Comparison of ENCODE assay signal across 1 cellular context in the genomic region with DNA sequence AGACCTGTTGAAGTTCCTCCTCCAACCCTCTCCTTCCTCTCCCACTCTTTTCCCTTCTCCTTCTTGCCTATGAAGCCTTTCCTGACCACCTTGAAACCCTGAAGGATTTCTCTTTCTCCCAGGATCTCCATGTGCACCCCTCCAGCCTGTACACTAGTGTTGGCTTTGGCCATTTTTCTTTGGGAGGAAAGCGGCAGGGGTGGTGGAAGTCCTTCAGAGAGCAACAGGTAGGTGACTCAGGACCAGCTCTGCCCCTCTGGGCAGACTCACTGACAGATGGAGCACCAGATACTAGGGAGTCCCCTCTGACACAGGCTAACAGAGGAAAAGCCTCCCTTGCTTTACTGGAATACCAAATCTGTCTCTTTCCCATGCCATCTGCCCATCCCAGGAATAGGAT.
TF ChIP-seq lines count a peak whose summit lies in the region.

No MANE protein-coding gene starts in this region.

TF ChIP-seq in HEK293, 187 proteins besides CTCF, POLR2A, EP300 and RAD21 (continued from another document):
- TF ChIP-seq, protein P1, sequence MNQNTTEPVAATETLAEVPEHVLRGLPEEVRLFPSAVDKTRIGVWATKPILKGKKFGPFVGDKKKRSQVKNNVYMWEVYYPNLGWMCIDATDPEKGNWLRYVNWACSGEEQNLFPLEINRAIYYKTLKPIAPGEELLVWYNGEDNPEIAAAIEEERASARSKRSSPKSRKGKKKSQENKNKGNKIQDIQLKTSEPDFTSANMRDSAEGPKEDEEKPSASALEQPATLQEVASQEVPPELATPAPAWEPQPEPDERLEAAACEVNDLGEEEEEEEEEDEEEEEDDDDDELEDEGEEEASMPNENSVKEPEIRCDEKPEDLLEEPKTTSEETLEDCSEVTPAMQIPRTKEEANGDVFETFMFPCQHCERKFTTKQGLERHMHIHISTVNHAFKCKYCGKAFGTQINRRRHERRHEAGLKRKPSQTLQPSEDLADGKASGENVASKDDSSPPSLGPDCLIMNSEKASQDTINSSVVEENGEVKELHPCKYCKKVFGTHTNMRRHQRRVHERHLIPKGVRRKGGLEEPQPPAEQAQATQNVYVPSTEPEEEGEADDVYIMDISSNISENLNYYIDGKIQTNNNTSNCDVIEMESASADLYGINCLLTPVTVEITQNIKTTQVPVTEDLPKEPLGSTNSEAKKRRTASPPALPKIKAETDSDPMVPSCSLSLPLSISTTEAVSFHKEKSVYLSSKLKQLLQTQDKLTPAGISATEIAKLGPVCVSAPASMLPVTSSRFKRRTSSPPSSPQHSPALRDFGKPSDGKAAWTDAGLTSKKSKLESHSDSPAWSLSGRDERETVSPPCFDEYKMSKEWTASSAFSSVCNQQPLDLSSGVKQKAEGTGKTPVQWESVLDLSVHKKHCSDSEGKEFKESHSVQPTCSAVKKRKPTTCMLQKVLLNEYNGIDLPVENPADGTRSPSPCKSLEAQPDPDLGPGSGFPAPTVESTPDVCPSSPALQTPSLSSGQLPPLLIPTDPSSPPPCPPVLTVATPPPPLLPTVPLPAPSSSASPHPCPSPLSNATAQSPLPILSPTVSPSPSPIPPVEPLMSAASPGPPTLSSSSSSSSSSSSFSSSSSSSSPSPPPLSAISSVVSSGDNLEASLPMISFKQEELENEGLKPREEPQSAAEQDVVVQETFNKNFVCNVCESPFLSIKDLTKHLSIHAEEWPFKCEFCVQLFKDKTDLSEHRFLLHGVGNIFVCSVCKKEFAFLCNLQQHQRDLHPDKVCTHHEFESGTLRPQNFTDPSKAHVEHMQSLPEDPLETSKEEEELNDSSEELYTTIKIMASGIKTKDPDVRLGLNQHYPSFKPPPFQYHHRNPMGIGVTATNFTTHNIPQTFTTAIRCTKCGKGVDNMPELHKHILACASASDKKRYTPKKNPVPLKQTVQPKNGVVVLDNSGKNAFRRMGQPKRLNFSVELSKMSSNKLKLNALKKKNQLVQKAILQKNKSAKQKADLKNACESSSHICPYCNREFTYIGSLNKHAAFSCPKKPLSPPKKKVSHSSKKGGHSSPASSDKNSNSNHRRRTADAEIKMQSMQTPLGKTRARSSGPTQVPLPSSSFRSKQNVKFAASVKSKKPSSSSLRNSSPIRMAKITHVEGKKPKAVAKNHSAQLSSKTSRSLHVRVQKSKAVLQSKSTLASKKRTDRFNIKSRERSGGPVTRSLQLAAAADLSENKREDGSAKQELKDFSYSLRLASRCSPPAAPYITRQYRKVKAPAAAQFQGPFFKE (tag by site-specific recombination; IDR thresholded peaks at IDR 0.05; ENCODE audit: borderline replicate concordance), result no peak
- no peak for TF ChIP-seq ZNF266 (tag by site-specific recombination; IDR thresholded peaks at IDR 0.05; ENCODE audit: low read depth)
- TF ChIP-seq SCRT1 (tag by site-specific recombination; IDR thresholded peaks at IDR 0.05; ENCODE audit: borderline replicate concordance), result peak; percentile 83; the same call in 1 of the 2 replicates
- TF ChIP-seq WT1 (tag by site-specific recombination; IDR thresholded peaks at IDR 0.05), result no peak
- TF ChIP-seq ZNF785 (tag by site-specific recombination; IDR thresholded peaks at IDR 0.05), result no peak
- TF ChIP-seq, protein P2, sequence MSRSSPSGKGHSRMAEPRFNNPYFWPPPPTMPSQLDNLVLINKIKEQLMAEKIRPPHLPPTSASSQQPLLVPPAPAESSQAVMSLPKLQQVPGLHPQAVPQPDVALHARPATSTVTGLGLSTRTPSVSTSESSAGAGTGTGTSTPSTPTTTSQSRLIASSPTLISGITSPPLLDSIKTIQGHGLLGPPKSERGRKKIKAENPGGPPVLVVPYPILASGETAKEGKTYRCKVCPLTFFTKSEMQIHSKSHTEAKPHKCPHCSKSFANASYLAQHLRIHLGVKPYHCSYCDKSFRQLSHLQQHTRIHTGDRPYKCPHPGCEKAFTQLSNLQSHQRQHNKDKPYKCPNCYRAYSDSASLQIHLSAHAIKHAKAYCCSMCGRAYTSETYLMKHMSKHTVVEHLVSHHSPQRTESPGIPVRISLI (tag by site-specific recombination; IDR thresholded peaks at IDR 0.05), result no peak
- no peak for TF ChIP-seq ZNF791 (tag by site-specific recombination; IDR thresholded peaks at IDR 0.05)
- TF ChIP-seq SCRT2 (tag by site-specific recombination; IDR thresholded peaks at IDR 0.05), result peak; percentile 96
- no peak for TF ChIP-seq ZNF138 (tag by site-specific recombination; IDR thresholded peaks at IDR 0.05; ENCODE audit: borderline replicate concordance)
- TF ChIP-seq ZNF596 (tag by site-specific recombination; IDR thresholded peaks at IDR 0.05), result no peak
